22 cellular contexts compared by ENCODE assay signal in genomic region chr12:65596514-65597010, GRCh38.
A peak's percentile ranks its signal among the peaks of the same experiment; 100 is the strongest.
DNase-seq lines count a peak whose midpoint lies in the region; ATAC-seq and TF ChIP-seq lines count a peak whose summit lies in the region.
"Had no signal": no experiment of that assay in that cellular context is flagged by ENCODE, and none has a peak within 500 bp of the region (broad histone marks: within the 10 kb centered on the region; RNA-seq: fewer than 3 reads in every experiment).

No MANE protein-coding gene starts in this region.

- H3K27me3 Mint-ChIP-seq in activated naive CD4-positive, alpha-beta T cell treated with anti-CD3 and anti-CD28 coated beads, Interleukin-2, amount 50 U/mL, for 24 hours: peaks cover 21% of the 10 kb centered on the region

- H3F3A ChIP-seq in PC-3 (ENCODE audit: low read length, unreplicated experiment): no peaks in the 10 kb centered on the region

- H3K4me3 ChIP-seq in PC-3 (ENCODE audit: low read length): no peak overlapping the region
- no peak overlapping the region for H3K4me3 ChIP-seq in trophoblast cell (ENCODE audit: low read depth, low read length)
- H3K4me3 ChIP-seq in BE2C (ENCODE audit: low read depth, low read length): no peak overlapping the region
- H3K4me3 ChIP-seq: BLaER1, GM23338, left ventricle myocardium inferior, neural progenitor cell, sigmoid colon had no signal

- H3K36me3 ChIP-seq in PC-3 (ENCODE audit: low read depth, low read length): no peaks in the 10 kb centered on the region
- H3K36me3 ChIP-seq in trophoblast cell (ENCODE audit: control insufficient read depth in 1 of 2, insufficient read depth in 2 of 2, low read length in 2 of 2): no peaks in the 10 kb centered on the region
- H3K36me3 ChIP-seq in BE2C: no peaks in the 10 kb centered on the region
- H3K36me3 ChIP-seq: BLaER1, left ventricle myocardium inferior, neural progenitor cell, sigmoid colon had no signal

- no peak overlapping the region for H3K4me3 Mint-ChIP-seq in activated naive CD4-positive, alpha-beta T cell treated with anti-CD3 and anti-CD28 coated beads, Interleukin-2, amount 50 U/mL, for 24 hours
- H3K4me3 Mint-ChIP-seq: activated naive CD8-positive, alpha-beta T cell treated with anti-CD3 and anti-CD28 coated beads for 36 hours; brain; GM23338; neural progenitor cell; WTC11 had no signal

- no peaks in the 10 kb centered on the region for H3K9me3 Mint-ChIP-seq in activated naive CD4-positive, alpha-beta T cell treated with anti-CD3 and anti-CD28 coated beads, Interleukin-2, amount 50 U/mL, for 24 hours
- H3K9me3 Mint-ChIP-seq in activated naive CD4-positive, alpha-beta T cell treated with anti-CD3 and anti-CD28 coated beads, Interleukin-2, amount 50 U/mL, for 72 hours: no peaks in the 10 kb centered on the region
- H3K9me3 Mint-ChIP-seq: activated naive CD8-positive, alpha-beta T cell treated with anti-CD3 and anti-CD28 coated beads for 36 hours; brain; GM23338; neural progenitor cell; WTC11 had no signal

- H3K18ac ChIP-seq in trophoblast cell (ENCODE audit: low read length): no peak overlapping the region

- ATAC-seq in activated naive CD4-positive, alpha-beta T cell treated with anti-CD3 and anti-CD28 coated beads, Interleukin-2, amount 50 U/mL, for 72 hours: no peak
- ATAC-seq in PC-3 (peak; percentile 72), HG02973 (IDR thresholded peaks at IDR 0.05; ENCODE audit: unreplicated experiment) (no peak)
- ATAC-seq: GM23338, Panc1, WTC11 had no signal

- peak overlapping the region; percentile 17; the same call in 1 of the 2 replicates for H3K4me2 ChIP-seq in PC-3 (ENCODE audit: low read length)
- no peak overlapping the region for H3K4me2 ChIP-seq in trophoblast cell (ENCODE audit: low read length)
- H3K4me2 ChIP-seq: BLaER1, KMS-11, neural progenitor cell had no signal

- WGBS in trophoblast cell (ENCODE audit: extremely low coverage, insufficient coverage, insufficient read length): no CpG with 5 or more reads among the region's 3 CpGs

- no peak overlapping the region for H2AK5ac ChIP-seq in trophoblast cell (ENCODE audit: low read length)

- H3K4me1 ChIP-seq in PC-3 (ENCODE audit: insufficient read depth, low read length): peaks cover 54% of the 10 kb centered on the region
- peaks cover 0 to 5% of the 10 kb centered on the region in 2 experiments for H3K4me1 ChIP-seq in trophoblast cell (ENCODE audit: control insufficient read depth in 1 of 2, insufficient read depth in 2 of 2, low read length in 2 of 2)
- no peaks in the 10 kb centered on the region for H3K4me1 ChIP-seq in BE2C
- H3K4me1 ChIP-seq: BLaER1, sigmoid colon had no signal

- CTCF ChIA-PET in PC-3 (lab: Charles Lee): interaction anchor here (0.6 kb wide), 1 partner anchor 40 kb away, joined by 3 read pairs; no protein-coding TSS in a partner anchor

- no peak overlapping the region for H2BK120ac ChIP-seq in trophoblast cell (ENCODE audit: insufficient read depth, low read length, poor library complexity)

- POLR2A ChIA-PET in PC-3 (lab: Charles Lee; ENCODE audit: unreplicated experiment): interaction anchor here (0.5 to 1.0 kb wide), 3 partner anchors 32 to 231 kb away, joined by 3 read pairs; no protein-coding TSS in a partner anchor

- intact Hi-C loops in PC-3 (cut with micrococcal nuclease): no loop called here

- H3K4ac ChIP-seq in trophoblast cell (ENCODE audit: low read depth, low read length): no peak overlapping the region

- H2BK5ac ChIP-seq in trophoblast cell (ENCODE audit: low read depth, low read length, poor library complexity): no peak overlapping the region

- H2AFZ ChIP-seq in PC-3 (ENCODE audit: low read length) (no peak overlapping the region), trophoblast cell (ENCODE audit: insufficient read depth, low read length, poor library complexity) (no peak overlapping the region)
- H2AFZ ChIP-seq: GM23338, neural progenitor cell had no signal

- peaks cover 7% of the 10 kb centered on the region for H3K79me1 ChIP-seq in trophoblast cell (ENCODE audit: low read length)

- H3K79me2 ChIP-seq in PC-3 (ENCODE audit: low read length): no peaks in the 10 kb centered on the region
- H3K79me2 ChIP-seq in trophoblast cell (ENCODE audit: control insufficient read depth, insufficient read depth, low read length, poor library complexity): no peaks in the 10 kb centered on the region

- peak overlapping the region; percentile 84 for H3K27ac ChIP-seq in PC-3 (ENCODE audit: low read length)
- H3K27ac ChIP-seq in epithelial cell of prostate: peak overlapping the region; percentile 91
- no peak overlapping the region for H3K27ac ChIP-seq in trophoblast cell (ENCODE audit: low read depth, low read length)
- H3K27ac ChIP-seq: BLaER1, KMS-11, left ventricle myocardium inferior, neural progenitor cell, sigmoid colon had no signal

- H4K91ac ChIP-seq in trophoblast cell (ENCODE audit: low read depth, low read length): no peak overlapping the region

- no peaks in the 10 kb centered on the region for H3K36me3 Mint-ChIP-seq in activated naive CD4-positive, alpha-beta T cell treated with anti-CD3 and anti-CD28 coated beads, Interleukin-2, amount 50 U/mL, for 24 hours
- H3K36me3 Mint-ChIP-seq in activated naive CD4-positive, alpha-beta T cell treated with anti-CD3 and anti-CD28 coated beads, Interleukin-2, amount 50 U/mL, for 72 hours: no peaks in the 10 kb centered on the region
- H3K36me3 Mint-ChIP-seq: activated naive CD8-positive, alpha-beta T cell treated with anti-CD3 and anti-CD28 coated beads for 36 hours; brain; WTC11 had no signal

- no TSS peak for BruUV-seq in PC-3 (replicated peaks; lab: Mats Ljungman, UMichigan)

- no peak overlapping the region for H4K8ac ChIP-seq in trophoblast cell (ENCODE audit: low read depth, low read length)

- no peak overlapping the region for H3K14ac ChIP-seq in trophoblast cell (ENCODE audit: low read length)

- H4K12ac ChIP-seq in trophoblast cell (ENCODE audit: low read depth, low read length): no peak overlapping the region

- peak overlapping the region; percentile 23 for H3K9ac ChIP-seq in PC-3 (ENCODE audit: low read length)
- no peak overlapping the region for H3K9ac ChIP-seq in trophoblast cell (ENCODE audit: low read length)
- H3K9ac ChIP-seq: BLaER1, KMS-11, neural progenitor cell had no signal

- TF ChIP-seq CTCF in PC-3 (conservative IDR thresholded peaks at IDR 0.05; ENCODE audit: low read depth, low read length) (no peak), BE2C (IDR thresholded peaks at IDR 0.05; ENCODE audit: low read depth, low read length) (no peak)

- no peaks in the 10 kb centered on the region for H3K9me3 ChIP-seq in PC-3 (ENCODE audit: low read length)
- H3K9me3 ChIP-seq in trophoblast cell (ENCODE audit: insufficient read depth, low read depth, low read length): no peaks in the 10 kb centered on the region
- H3K9me3 ChIP-seq in BE2C: no peaks in the 10 kb centered on the region
- H3K9me3 ChIP-seq: BLaER1, left ventricle myocardium inferior, sigmoid colon had no signal

- no peak for DNase-seq in activated naive CD4-positive, alpha-beta T cell treated with anti-CD3 and anti-CD28 coated beads, Interleukin-2, amount 50 U/mL, for 72 hours (ENCODE audit: low spot score in 2 of 2)
- DNase-seq in PC-3 (peak; percentile 99), epithelial cell of prostate (ENCODE audit: low read depth, low spot score) (peak; percentile 95), trophoblast cell (no peak), BE2C (no peak), NOMO-1 treated with DMSO at 0.1 percent for 48 hours (lab: John Stamatoyannopoulos, UW; ENCODE audit: unreplicated experiment) (no peak)
- DNase-seq: activated naive CD8-positive, alpha-beta T cell treated with anti-CD3 and anti-CD28 coated beads for 36 hours; cortex of kidney; left ventricle myocardium inferior; NCI-H1092 treated with DMSO at 0.1 percent for 48 hours; NCI-H2029 treated with DMSO at 0.1 percent for 48 hours; sigmoid colon had no signal

- H3K23ac ChIP-seq in trophoblast cell (ENCODE audit: low read length): no peak overlapping the region

- H3K9me2 ChIP-seq in PC-3 (replicated peaks; ENCODE audit: low read length): no peaks in the 10 kb centered on the region

- H3K27me3 ChIP-seq in PC-3 (ENCODE audit: low read length): no peaks in the 10 kb centered on the region
- no peaks in the 10 kb centered on the region for H3K27me3 ChIP-seq in trophoblast cell (ENCODE audit: insufficient read depth, low read length)
- no peaks in the 10 kb centered on the region for H3K27me3 ChIP-seq in BE2C
- H3K27me3 ChIP-seq: BLaER1, neural progenitor cell had no signal

- no peaks in the 10 kb centered on the region for H3K4me1 Mint-ChIP-seq in activated naive CD4-positive, alpha-beta T cell treated with anti-CD3 and anti-CD28 coated beads, Interleukin-2, amount 50 U/mL, for 24 hours
- H3K4me1 Mint-ChIP-seq: activated naive CD8-positive, alpha-beta T cell treated with anti-CD3 and anti-CD28 coated beads for 36 hours had no signal

- no peaks in the 10 kb centered on the region for H4K20me1 ChIP-seq in PC-3 (ENCODE audit: low read length)
- H4K20me1 ChIP-seq: BLaER1 had no signal

- peak overlapping the region; percentile 66 for H2BK12ac ChIP-seq in trophoblast cell (ENCODE audit: low read length)

- peak overlapping the region; percentile 56 for H3K27ac Mint-ChIP-seq in activated naive CD4-positive, alpha-beta T cell treated with anti-CD3 and anti-CD28 coated beads, Interleukin-2, amount 50 U/mL, for 24 hours
- H3K27ac Mint-ChIP-seq in activated naive CD4-positive, alpha-beta T cell treated with anti-CD3 and anti-CD28 coated beads, Interleukin-2, amount 50 U/mL, for 72 hours: no peak overlapping the region
- H3K27ac Mint-ChIP-seq: activated naive CD8-positive, alpha-beta T cell treated with anti-CD3 and anti-CD28 coated beads for 36 hours; brain; GM23338; neural progenitor cell; progenitor cell of endocrine pancreas; WTC11 had no signal

Comparison
In these comparisons a context has a peak if more than half of its experiments do, and no peak if none do; other contexts are left out.
1. DNase-seq: peak in PC-3 (single experiment) and epithelial cell of prostate (single experiment); none in activated naive CD4-positive, alpha-beta T cell treated with anti-CD3 and anti-CD28 coated beads, Interleukin-2, amount 50 U/mL, for 72 hours (0 of 2), trophoblast cell (0 of 2), BE2C (single experiment) and NOMO-1 treated with DMSO at 0.1 percent for 48 hours (single experiment).